1 cellular context compared by ENCODE assay signal in the genomic region with DNA sequence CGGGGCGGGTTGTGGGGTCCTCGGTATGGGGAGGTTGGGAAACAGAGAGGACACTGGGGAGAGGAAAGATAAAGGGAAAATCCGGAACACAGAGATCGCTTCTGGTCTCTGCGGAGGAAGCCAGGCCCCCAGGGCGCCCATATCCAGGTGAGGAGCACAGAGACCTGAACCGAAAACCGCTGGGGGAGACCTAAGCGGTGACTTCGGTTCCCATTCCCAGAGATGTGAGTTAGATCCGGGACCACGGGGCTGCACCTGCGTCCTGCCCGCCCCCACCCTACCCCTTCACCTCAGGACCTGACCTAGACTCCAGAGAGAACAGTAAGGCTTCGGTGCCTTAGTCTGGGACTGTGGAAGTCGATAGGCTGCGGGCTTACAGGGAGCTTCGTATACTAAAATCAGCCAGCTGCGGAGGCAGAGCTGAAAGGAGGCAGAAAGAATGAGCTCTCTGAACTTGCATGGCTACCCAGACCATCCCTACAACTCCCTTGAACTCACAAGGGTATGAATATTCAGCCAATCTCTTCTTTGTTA.
TF ChIP-seq lines count a peak whose summit lies in the region.

No MANE protein-coding gene starts in this region.

TF ChIP-seq in SK-N-SH treated with all-trans-retinoic acid at 6 μM for 48 hours, 23 proteins besides CTCF, POLR2A, EP300 and RAD21 (continued from another document):
- no peak for TF ChIP-seq ISL1 (CRISPR knock-in tag; IDR thresholded peaks at IDR 0.05)
- TF ChIP-seq, protein P1, sequence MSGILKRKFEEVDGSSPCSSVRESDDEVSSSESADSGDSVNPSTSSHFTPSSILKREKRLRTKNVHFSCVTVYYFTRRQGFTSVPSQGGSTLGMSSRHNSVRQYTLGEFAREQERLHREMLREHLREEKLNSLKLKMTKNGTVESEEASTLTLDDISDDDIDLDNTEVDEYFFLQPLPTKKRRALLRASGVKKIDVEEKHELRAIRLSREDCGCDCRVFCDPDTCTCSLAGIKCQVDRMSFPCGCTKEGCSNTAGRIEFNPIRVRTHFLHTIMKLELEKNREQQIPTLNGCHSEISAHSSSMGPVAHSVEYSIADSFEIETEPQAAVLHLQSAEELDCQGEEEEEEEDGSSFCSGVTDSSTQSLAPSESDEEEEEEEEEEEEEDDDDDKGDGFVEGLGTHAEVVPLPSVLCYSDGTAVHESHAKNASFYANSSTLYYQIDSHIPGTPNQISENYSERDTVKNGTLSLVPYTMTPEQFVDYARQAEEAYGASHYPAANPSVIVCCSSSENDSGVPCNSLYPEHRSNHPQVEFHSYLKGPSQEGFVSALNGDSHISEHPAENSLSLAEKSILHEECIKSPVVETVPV (CRISPR knock-in tag; IDR thresholded peaks at IDR 0.05): no peak
TF ChIP-seq in SK-N-SH treated with all-trans-retinoic acid at 6 μM for 48 hours: peak in this region for 0.
